In genomic region chr10:34522542-34522941, GRCh38 we compare ENCODE assay signal across 8 cellular contexts.
DNase-seq lines count a peak whose midpoint lies in the region; ATAC-seq and TF ChIP-seq lines count a peak whose summit lies in the region.

No MANE protein-coding gene starts in this region.

- H3K27me3 ChIP-seq in RWPE2 (ENCODE audit: insufficient read depth, poor library complexity, severe bottlenecking) (no peaks in the 10 kb centered on the region), MG63 (no peaks in the 10 kb centered on the region)

- CTCF ChIA-PET in HEK293 (lab: Yijun Ruan, JAX), result interaction anchor here (0.6 to 1.8 kb wide), 4 partner anchors 107 to 182 kb away, joined by 3 to 13 read pairs (median 3); no protein-coding TSS in a partner anchor

- H3K36me3 ChIP-seq in HEK293 (ENCODE audit: control insufficient read depth in 2 of 2, insufficient read depth in 1 of 2, low read length in 2 of 2) (no peaks in the 10 kb centered on the region), RWPE2 (ENCODE audit: low read depth) (no peaks in the 10 kb centered on the region; the same call in 1 of the 2 replicates), MG63 (no peaks in the 10 kb centered on the region)

- TF ChIP-seq CTCF in GM12864 (IDR thresholded peaks at IDR 0.05; ENCODE audit: low read depth, low read length, missing control alignments), result peak; percentile 65
- no peak for TF ChIP-seq CTCF in HEK293 (tag by site-specific recombination; IDR thresholded peaks at IDR 0.05)
- TF ChIP-seq CTCF in RWPE2 (IDR thresholded peaks at IDR 0.05; ENCODE audit: poor library complexity, severe bottlenecking), result peak; percentile 27

- H3K4me3 ChIP-seq in GM12864 (ENCODE audit: low read depth, low read length), result no peak overlapping the region
- no peak overlapping the region for H3K4me3 ChIP-seq in HEK293 (ENCODE audit: low read depth, low read length)
- H3K4me3 ChIP-seq in RWPE2 (ENCODE audit: severe bottlenecking), result no peak overlapping the region
- no peak overlapping the region for H3K4me3 ChIP-seq in MG63

- H3K9me3 ChIP-seq in HEK293 (ENCODE audit: control insufficient read depth, insufficient read depth, low read depth, low read length) (no peaks in the 10 kb centered on the region), RWPE2 (ENCODE audit: severe bottlenecking) (no peaks in the 10 kb centered on the region), MG63 (no peaks in the 10 kb centered on the region)

- H3K4me1 ChIP-seq in HEK293 (ENCODE audit: control insufficient read depth, insufficient read depth, low read length) (peaks cover 10% of the 10 kb centered on the region), RWPE2 (ENCODE audit: insufficient read depth, poor library complexity, severe bottlenecking) (peaks cover 42% of the 10 kb centered on the region)

- H3K27ac ChIP-seq in HEK293 (ENCODE audit: extremely low read depth, low read depth, low read length), result no peak overlapping the region
- H3K27ac ChIP-seq in RWPE2 (ENCODE audit: poor library complexity, severe bottlenecking), result peak overlapping the region; percentile 97

- POLR2A ChIA-PET in HEK293 (lab: Yijun Ruan, JAX), result no interaction called here

- DNase-seq in GM12864 (ENCODE audit: low read depth) (no peak), RWPE2 (ENCODE audit: low spot score) (no peak), inferior parietal cortex (ENCODE audit: extremely low spot score) (peak; percentile 31), islet precursor cell (no peak), HuH-7.5 (ENCODE audit: low spot score) (no peak), MG63 (no peak)
- DNase-seq in activated CD4-positive, alpha-beta T cell treated with anti-CD3 and anti-CD28 coated beads for 4 hours, result no peak

- ATAC-seq in RWPE2 (ENCODE audit: low read depth), result no peak

TF ChIP-seq in HEK293, 187 proteins besides CTCF, POLR2A, EP300 and RAD21:
- TF ChIP-seq FEZF1 (tag by site-specific recombination; IDR thresholded peaks at IDR 0.05), result no peak
- TF ChIP-seq ZNF133 (tag by site-specific recombination; IDR thresholded peaks at IDR 0.05), result no peak
- peak; percentile 18 for TF ChIP-seq ZNF654 (tag by site-specific recombination; IDR thresholded peaks at IDR 0.05; ENCODE audit: low read depth)
- TF ChIP-seq ZNF514 (tag by site-specific recombination; IDR thresholded peaks at IDR 0.05), result no peak
